ENCODE assay signal across 31 cellular contexts in genomic region chr12:130549361-130549760, GRCh38.
"Had no signal": no experiment of that assay in that cellular context is flagged by ENCODE, and none has a peak within 500 bp of the region (broad histone marks: within the 10 kb centered on the region; RNA-seq: fewer than 3 reads in every experiment).

No MANE protein-coding gene starts in this region.

- H3K27me3 ChIP-seq: adrenal gland, ascending aorta, body of pancreas, brain microvascular endothelial cell, breast epithelium, cardiac muscle cell had no signal

- H3K4me3 ChIP-seq: adrenal gland, ascending aorta, body of pancreas, breast epithelium, cardiac muscle cell had no signal

- H3K9me3 ChIP-seq: adrenal gland, ascending aorta, body of pancreas had no signal

- ATAC-seq: activated naive CD4-positive, alpha-beta T cell treated with anti-CD3 and anti-CD28 coated beads, Interleukin-2, amount 50 U/mL, for 72 hours; activated naive CD8-positive, alpha-beta T cell treated with anti-CD3 and anti-CD28 coated beads, Interleukin-2, amount 50 U/mL, for 24 hours; activated T-cell treated with anti-CD3 and anti-CD28 coated beads, Interleukin-2, amount 50 U/mL, for 4 hours; activated T-cell treated with anti-CD3 and anti-CD28 coated beads, Interleukin-2, amount 50 U/mL, for 72 hours; activated T-helper 17 cell treated with anti-CD3 and anti-CD28 coated beads, Interleukin-2, amount 50 U/mL, for 72 hours; body of pancreas had no signal

- DNase-seq: activated effector memory CD4-positive, alpha-beta T cell treated with anti-CD3 and anti-CD28 coated beads, Interleukin-2, amount 50 U/mL, for 16 hours; activated effector memory CD4-positive, alpha-beta T cell treated with Interleukin-2 at 50 U/mL for 16 hours; activated gamma-delta T cell; activated gamma-delta T cell treated with Interleukin-2 at 50 U/mL for 16 hours; activated naive CD4-positive, alpha-beta T cell; activated naive CD4-positive, alpha-beta T cell treated with anti-CD3 and anti-CD28 coated beads for 36 hours; activated naive CD4-positive, alpha-beta T cell treated with anti-CD3 and anti-CD28 coated beads, Interleukin-2, amount 10 ng/mL, durations not matched to agents 7 days and 5 days; activated naive CD4-positive, alpha-beta T cell treated with anti-CD3 and anti-CD28 coated beads, Interleukin-2, amount 50 U/mL, for 16 hours; activated naive CD4-positive, alpha-beta T cell treated with Interleukin-2 at 50 U/mL for 16 hours; activated naive CD8-positive, alpha-beta T cell treated with anti-CD3 and anti-CD28 coated beads for 36 hours; activated naive CD8-positive, alpha-beta T cell treated with anti-CD3 and anti-CD28 coated beads, Interleukin-2, amount 10 ng/mL, durations not matched to agents 7 days and 5 days; activated naive CD8-positive, alpha-beta T cell treated with anti-CD3 and anti-CD28 coated beads, Interleukin-2, amount 50 U/mL, for 24 hours; activated T-cell treated with anti-CD3 and anti-CD28 coated beads, Interleukin-2, amount 50 U/mL, for 24 hours; activated T-cell treated with anti-CD3 and anti-CD28 coated beads, Interleukin-2, amount 50 U/mL, for 4 hours; activated T-cell treated with anti-CD3 and anti-CD28 coated beads, Interleukin-2, amount 50 U/mL, for 48 hours; activated T-cell treated with anti-CD3 and anti-CD28 coated beads, Interleukin-2, amount 50 U/mL, for 72 hours; adrenal gland; amniotic stem cell; amygdala; anterior cingulate cortex; aorta; body of pancreas; brain microvascular endothelial cell; caudate nucleus; central memory CD4-positive, alpha-beta T cell; cerebellar nuclear complex had no signal

- H3K36me3 ChIP-seq: adrenal gland, ascending aorta, brain microvascular endothelial cell, breast epithelium, cardiac muscle cell had no signal

- H3K27ac ChIP-seq: adrenal gland, ascending aorta, body of pancreas, brain microvascular endothelial cell, breast epithelium, cardiac muscle cell had no signal

- H3K4me1 ChIP-seq: adrenal gland, ascending aorta, body of pancreas, breast epithelium had no signal
